In the genomic region with DNA sequence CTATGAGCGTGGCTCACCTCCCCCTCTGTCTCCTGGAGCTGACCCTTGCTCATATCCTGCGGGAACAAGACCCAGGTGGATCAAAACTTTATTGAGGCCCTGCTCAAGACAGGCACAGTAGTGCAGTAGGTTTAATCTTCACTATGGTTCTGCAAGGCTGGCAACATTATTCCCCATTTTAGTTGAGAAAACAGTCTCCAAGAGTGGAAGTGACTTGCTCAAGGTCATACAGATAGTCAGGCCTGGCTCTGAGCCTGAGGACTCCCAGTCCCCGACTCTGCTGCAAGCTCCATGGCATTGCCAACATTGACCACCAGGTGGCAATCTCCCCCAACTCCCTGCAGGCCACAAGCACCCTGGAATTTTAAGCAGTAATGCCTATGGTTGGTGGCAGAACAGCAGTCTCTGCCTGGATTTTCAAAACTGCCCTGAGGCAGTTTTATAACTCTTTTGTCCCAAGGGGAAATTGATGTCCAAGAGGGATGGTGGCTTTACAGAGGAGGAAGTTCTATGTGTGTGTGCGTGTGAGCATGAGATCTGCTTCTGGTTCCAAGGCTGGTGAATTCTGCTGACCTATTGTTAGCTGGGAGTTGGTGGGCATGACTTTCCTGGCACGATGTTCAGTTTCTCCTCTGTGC, we compare ENCODE assay signal across 8 cellular contexts. TPM values are rescaled to one million over a fixed set of nuclear protein-coding genes. Genes with fewer than 3 reads are reported as not detected.
A peak's percentile ranks its signal among the peaks of the same experiment; 100 is the strongest.
DNase-seq lines count a peak whose midpoint lies in the region; ATAC-seq and TF ChIP-seq lines count a peak whose summit lies in the region.

No MANE protein-coding gene starts in this region.

- DNase-seq in GM10248 (ENCODE audit: extremely low spot score) (peak; percentile 83), NCI-H2107 treated with DMSO at 0.1 percent for 48 hours (lab: John Stamatoyannopoulos, UW; ENCODE audit: unreplicated experiment) (peak; percentile 10), breast epithelium (ENCODE audit: low spot score in 2 of 2) (peak; percentile 44 to 70), islet precursor cell (peak; percentile 91)
- DNase-seq in stimulated activated CD4-positive, alpha-beta T cell treated with anti-CD3 and anti-CD28 coated beads, Interleukin-15, amount 100 ng/mL, for 48 hours (ENCODE audit: low read depth in 2 of 2), result peak; percentile 52 to 65

- TF ChIP-seq CTCF in GM10248 (IDR thresholded peaks at IDR 0.05; ENCODE audit: control extremely low read depth, extremely low read depth, low read depth, missing control alignments) (peak; percentile 97), WI38 (IDR thresholded peaks at IDR 0.05; ENCODE audit: low read depth, low read length) (peak; percentile 97), breast epithelium (IDR thresholded peaks at IDR 0.05) (peak; percentile 73 to 87 (median 74))

- no peak overlapping the region for H3K27ac ChIP-seq in breast epithelium

- H3K4me1 ChIP-seq in breast epithelium, result no peaks in the 10 kb centered on the region

- H3K9me3 ChIP-seq in breast epithelium, result no peaks in the 10 kb centered on the region

- H3K4me3 ChIP-seq in WI38 (ENCODE audit: low read depth, low read length) (no peak overlapping the region), breast epithelium (no peak overlapping the region)

- CTCF ChIA-PET in GM10248 (lab: Yijun Ruan, JAX), result interaction anchor here (0.6 to 8.5 kb wide), 50 partner anchors 11 to 252 kb away, joined by 3 to 98 read pairs (median 5); a partner anchor contains a TSS

- no peak for TF ChIP-seq POLR2A in breast epithelium (IDR thresholded peaks at IDR 0.05)

- ATAC-seq in HG02852 (IDR thresholded peaks at IDR 0.05; ENCODE audit: unreplicated experiment) (peak; percentile 73), HG03565 (IDR thresholded peaks at IDR 0.05; ENCODE audit: unreplicated experiment) (no peak)

- no peaks in the 10 kb centered on the region for H3K36me3 ChIP-seq in breast epithelium

- H3K27me3 ChIP-seq in breast epithelium, result no peaks in the 10 kb centered on the region

- POLR2A ChIA-PET in GM10248 (lab: Yijun Ruan, JAX), result no interaction called here

- intact Hi-C loops in breast epithelium (cut with DNase I; ENCODE audit: low total_unique reads), result no loop called here

RNA-seq across cellular contexts. Expression of a gene that starts 34.1 kb away (rescaled TPM):
- total RNA-seq in breast epithelium, result 10 to 100 TPM; 11.8 to 12.8 (median 12.4) TPM

Comparison
In these comparisons a context has a peak if more than half of its experiments do, and no peak if none do; other contexts are left out.
1. DNase-seq: peak in every context shown above with its lines; median percentile 91 in islet precursor cell; 83 in GM10248; 58 in stimulated activated CD4-positive, alpha-beta T cell treated with anti-CD3 and anti-CD28 coated beads, Interleukin-15, amount 100 ng/mL, for 48 hours; 57 in breast epithelium; 10 in NCI-H2107 treated with DMSO at 0.1 percent for 48 hours.